ENCODE assay signal across 8 cellular contexts in genomic region chr11:67353317-67354313, GRCh38. TPM values are rescaled to one million over a fixed set of nuclear protein-coding genes. Genes with fewer than 3 reads are reported as not detected.
DNase-seq lines count a peak whose midpoint lies in the region; ATAC-seq, FAIRE-seq and TF ChIP-seq lines count a peak whose summit lies in the region.

Gene POLD4 (minus strand): TSS chr11:67353546. CDS start chr11:67353399, 147 bp downstream.

- no peak for FAIRE-seq in small intestine (lab: Jason Lieb, UNC)

- peak within 1 kb of the TSS; percentile 83 for H3K4me3 ChIP-seq in AG04450 (ENCODE audit: low read depth, low read length)
- peak within 1 kb of the TSS; percentile 65 for H3K4me3 ChIP-seq in WERI-Rb-1 (ENCODE audit: low read depth, low read length)
- H3K4me3 ChIP-seq in breast epithelium, result peak within 1 kb of the TSS; percentile 73 to 76 (median 74)
- peak within 1 kb of the TSS; percentile 62 to 87 for H3K4me3 ChIP-seq in small intestine (ENCODE audit: low read depth in 1 of 2, low read length in 2 of 2)

- DNase-seq in AG04450 (ENCODE audit: low read depth, low spot score) (peak; percentile 86), NCI-H2227 (lab: John Stamatoyannopoulos, UW; ENCODE audit: unreplicated experiment) (peak; percentile 94), WERI-Rb-1 (peak; percentile 97), breast epithelium (ENCODE audit: low spot score in 2 of 2) (peak; percentile 98), iPS-NIHi11 (ENCODE audit: low spot score) (peak; percentile 97), small intestine (peak; percentile 96)

- CTCF ChIA-PET in AG04450 (lab: Charles Lee), result interaction anchor here (1.7 to 19.6 kb wide), 5 partner anchors 8 to 90 kb away, joined by 4 to 716 read pairs (median 23); partner anchors contain the start of genes CLCF1, PPP1CA and RAD9A

- peak; percentile 78 for ATAC-seq in GM18909 (IDR thresholded peaks at IDR 0.05; ENCODE audit: poor library complexity, unreplicated experiment)
- peak; percentile 71 for ATAC-seq in HG03159 (IDR thresholded peaks at IDR 0.05; ENCODE audit: unreplicated experiment)

- H3K36me3 ChIP-seq in WERI-Rb-1 (no peaks in the 10 kb centered on the region), breast epithelium (no peaks in the 10 kb centered on the region), small intestine (ENCODE audit: control insufficient read depth in 2 of 2, insufficient read depth in 2 of 2, low read length in 2 of 2) (no peaks in the 10 kb centered on the region)

- H3K9me3 ChIP-seq in AG04450 (ENCODE audit: control insufficient read depth, insufficient read depth, low read length) (no peaks in the 10 kb centered on the region; the same call in 1 of the 2 replicates), WERI-Rb-1 (ENCODE audit: severe bottlenecking) (no peaks in the 10 kb centered on the region), breast epithelium (no peaks in the 10 kb centered on the region), small intestine (ENCODE audit: control insufficient read depth, low read depth) (no peaks in the 10 kb centered on the region)

- H3K27me3 ChIP-seq in AG04450 (ENCODE audit: control insufficient read depth, insufficient read depth, low read length) (no peaks in the 10 kb centered on the region), WERI-Rb-1 (ENCODE audit: insufficient read depth, low read depth, severe bottlenecking) (no peaks in the 10 kb centered on the region), breast epithelium (no peaks in the 10 kb centered on the region), small intestine (ENCODE audit: control insufficient read depth in 2 of 2, insufficient read depth in 2 of 2, low read length in 2 of 2) (no peaks in the 10 kb centered on the region)

- no peak for TF ChIP-seq CTCF in AG04450 (IDR thresholded peaks at IDR 0.05; ENCODE audit: low read depth, low read length)
- TF ChIP-seq CTCF in WERI-Rb-1 (IDR thresholded peaks at IDR 0.05; ENCODE audit: low read depth, low read length), result no peak
- no peak for TF ChIP-seq CTCF in breast epithelium (IDR thresholded peaks at IDR 0.05)

- POLR2A ChIA-PET in AG04450 (lab: Yijun Ruan, JAX), result interaction anchor here (0.7 to 8.7 kb wide), 10 partner anchors 13 to 48 kb away, joined by 3 to 106 read pairs (median 5); partner anchors contain the start of genes CLCF1, PPP1CA and RAD9A

- intact Hi-C loops in breast epithelium (cut with DNase I; ENCODE audit: low total_unique reads), result no loop called here

- peak within 1 kb of the TSS; percentile 97 for H3K27ac ChIP-seq in AG04450 (ENCODE audit: low read depth, low read length)
- H3K27ac ChIP-seq in WERI-Rb-1, result peak within 1 kb of the TSS; percentile 91
- H3K27ac ChIP-seq in breast epithelium, result peak within 1 kb of the TSS; percentile 97 to 98
- peak within 1 kb of the TSS; percentile 99 for H3K27ac ChIP-seq in small intestine (ENCODE audit: low read depth in 1 of 2, low read length in 1 of 2)

- whole genome bisulfite sequencing in small intestine, 3 donors, result 1 to 3% (median 3%) methylated on average over 39 to 42 of the region's 42 CpGs

- H3K4me1 ChIP-seq in breast epithelium (peaks cover 13 to 30% of the 10 kb centered on the region in 2 donors), small intestine (ENCODE audit: control insufficient read depth in 2 of 2, insufficient read depth in 1 of 2, low read depth in 1 of 2, low read length in 1 of 2) (peaks cover 4 to 5% of the 10 kb centered on the region in 2 donors)

- peak; percentile 88 for TF ChIP-seq POLR2A in breast epithelium (IDR thresholded peaks at IDR 0.05)

RNA-seq across cellular contexts. Expression of gene POLD4, which starts in this region (rescaled TPM):
- 45.9 and 70.6 TPM in 2 replicates for polyA plus RNA-seq in AG04450 (2011; rRNA removed)
- polyA minus RNA-seq in AG04450 (2011; rRNA and poly(A)+ RNA removed), result 8.0 and 12.0 TPM in 2 replicates
- total RNA-seq in breast epithelium, result 10 to 100 TPM; 48.7 to 91.5 (median 69.2) TPM
- polyA plus RNA-seq in small intestine, result 100 to 1,000 TPM; 153 to 492 (median 467) TPM

Comparison
In these comparisons a context has a peak if more than half of its experiments do, and no peak if none do; other contexts are left out.
1. Peak in every context shown above with its lines: DNase-seq, ATAC-seq, H3K4me3 ChIP-seq and H3K27ac ChIP-seq.